In genomic region chr22:27774200-27774599, GRCh38 we compare ENCODE assay signal across 2 cellular contexts.
TF ChIP-seq lines count a peak whose summit lies in the region.

No MANE protein-coding gene starts in this region.

TF ChIP-seq in GM23338, 12 proteins besides CTCF, POLR2A, EP300 and RAD21 (continued from another document):
- TF ChIP-seq ZNF462 (CRISPR knock-in tag; IDR thresholded peaks at IDR 0.05) = no peak
- TF ChIP-seq ZNF331 (CRISPR knock-in tag; IDR thresholded peaks at IDR 0.05; ENCODE audit: low read depth) = no peak
- no peak for TF ChIP-seq CREB1 (CRISPR knock-in tag; IDR thresholded peaks at IDR 0.05; ENCODE audit: low read depth)
- TF ChIP-seq POLR2AphosphoS5 (IDR thresholded peaks at IDR 0.05; ENCODE audit: low read depth) = no peak
- no peak for TF ChIP-seq STAT1 (IDR thresholded peaks at IDR 0.05; ENCODE audit: unreplicated experiment)
- TF ChIP-seq EZH2phosphoT487 (IDR thresholded peaks at IDR 0.05; ENCODE audit: unreplicated experiment) = no peak
- TF ChIP-seq JUNB (IDR thresholded peaks at IDR 0.05; ENCODE audit: unreplicated experiment) = no peak
- no peak for TF ChIP-seq ZNF114 (CRISPR knock-in tag; IDR thresholded peaks at IDR 0.05)
- no peak for TF ChIP-seq REST (IDR thresholded peaks at IDR 0.05; ENCODE audit: unreplicated experiment)
- TF ChIP-seq NANOG (IDR thresholded peaks at IDR 0.05; ENCODE audit: borderline replicate concordance) = no peak

TF ChIP-seq in SK-N-SH treated with all-trans-retinoic acid at 6 μM for 48 hours, 23 proteins besides CTCF, POLR2A, EP300 and RAD21 (continued from another document):
- no peak for TF ChIP-seq TSHZ2 (CRISPR knock-in tag; IDR thresholded peaks at IDR 0.05)
